9 cellular contexts compared by ENCODE assay signal in genomic region chr20:1376453-1377270, GRCh38. TPM values are rescaled to one million over a fixed set of nuclear protein-coding genes. Genes with fewer than 3 reads are reported as not detected.
DNase-seq lines count a peak whose midpoint lies in the region; ATAC-seq and TF ChIP-seq lines count a peak whose summit lies in the region.
"Had no signal": no experiment of that assay in that cellular context is flagged by ENCODE, and none has a peak within 500 bp of the region (broad histone marks: within the 10 kb centered on the region; RNA-seq: fewer than 3 reads in every experiment).

No MANE protein-coding gene starts in this region.

- peak overlapping the region; percentile 27 for H3K4me3 Mint-ChIP-seq in activated CD4-positive, alpha-beta T cell treated with anti-CD3 and anti-CD28 coated beads for 36 hours
- H3K4me3 Mint-ChIP-seq in stimulated activated memory B cell treated with anti-CD40 and anti-IgM and Interleukin-4, amounts not matched to agents 10 μg/mL and 1 μg/mL and 100 μg/mL, for 72 hours = peak overlapping the region; percentile 63

- no peak for DNase-seq in activated CD4-positive, alpha-beta T cell treated with anti-CD3 and anti-CD28 coated beads for 36 hours
- no peak for DNase-seq in activated CD4-positive, alpha-beta T cell treated with anti-CD3 and anti-CD28 coated beads, Interleukin-2, amount 50 U/mL, for 1 hour
- DNase-seq in SKM-1 treated with dmso at 0.1 percent for 144 hours (lab: John Stamatoyannopoulos, UW; ENCODE audit: unreplicated experiment) (peak; percentile 67), heart right ventricle (no peak), C1 segment of cervical spinal cord (lab: John Stamatoyannopoulos, UW) (no peak), DMS 273 treated with DMSO at 0.1 percent for 48 hours (lab: John Stamatoyannopoulos, UW) (no peak)

- peak overlapping the region in 9 of 10 donors; percentile 40 to 80 (median 67) for H3K27ac ChIP-seq in heart right ventricle
- H3K27ac ChIP-seq: A549 had no signal

- POLR2A ChIA-PET in activated CD4-positive, alpha-beta T cell treated with anti-CD3 and anti-CD28 coated beads for 36 hours (lab: Charles Lee) = interaction anchor here (1.0 kb wide), 1 partner anchor 15 kb away, joined by 7 read pairs; no protein-coding TSS in a partner anchor

- peaks cover 17 to 100% (median 95%) of the 10 kb centered on the region in 9 donors for H3K4me1 ChIP-seq in heart right ventricle

- CTCF ChIA-PET in activated CD4-positive, alpha-beta T cell treated with anti-CD3 and anti-CD28 coated beads for 36 hours (lab: Charles Lee) = interaction anchor here (0.9 to 1.4 kb wide), 5 partner anchors 11 to 64 kb away, joined by 3 to 5 read pairs (median 4); no protein-coding TSS in a partner anchor

- intact Hi-C loops in activated CD4-positive, alpha-beta T cell treated with anti-CD3 and anti-CD28 coated beads for 36 hours (cut with DNase I, micrococcal nuclease) = loop anchor here (1.0 to 2.0 kb wide), 4 partner anchors 14 to 51 kb away; partner anchors contain the start of gene FKBP1A (in 1 of the 2)
- intact Hi-C loops in heart right ventricle (cut with DNase I) = no loop called here

- H3K36me3 Mint-ChIP-seq in activated CD4-positive, alpha-beta T cell treated with anti-CD3 and anti-CD28 coated beads for 36 hours (ENCODE audit: low read depth) = peaks cover 68% of the 10 kb centered on the region
- peaks cover 30% of the 10 kb centered on the region for H3K36me3 Mint-ChIP-seq in stimulated activated memory B cell treated with anti-CD40 and anti-IgM and Interleukin-4, amounts not matched to agents 10 μg/mL and 1 μg/mL and 100 μg/mL, for 72 hours

- peak overlapping the region; percentile 88 for H3K27ac Mint-ChIP-seq in activated CD4-positive, alpha-beta T cell treated with anti-CD3 and anti-CD28 coated beads for 36 hours
- peak overlapping the region; percentile 92 for H3K27ac Mint-ChIP-seq in stimulated activated memory B cell treated with anti-CD40 and anti-IgM and Interleukin-4, amounts not matched to agents 10 μg/mL and 1 μg/mL and 100 μg/mL, for 72 hours

- H3K4me1 Mint-ChIP-seq in activated CD4-positive, alpha-beta T cell treated with anti-CD3 and anti-CD28 coated beads for 36 hours = peaks cover 69% of the 10 kb centered on the region
- peaks cover 71% of the 10 kb centered on the region for H3K4me1 Mint-ChIP-seq in stimulated activated memory B cell treated with anti-CD40 and anti-IgM and Interleukin-4, amounts not matched to agents 10 μg/mL and 1 μg/mL and 100 μg/mL, for 72 hours

- H3K36me3 ChIP-seq in heart right ventricle = peaks cover 0 to 39% (median 6%) of the 10 kb centered on the region in 9 donors

- WGBS in heart right ventricle, 2 donors = 48 to 56% methylated on average over 7 of the region's 7 CpGs

- TF ChIP-seq CTCF in heart right ventricle (IDR thresholded peaks at IDR 0.05) = no peak

- H3K9me3 Mint-ChIP-seq in activated CD4-positive, alpha-beta T cell treated with anti-CD3 and anti-CD28 coated beads for 36 hours (ENCODE audit: low read depth) = no peaks in the 10 kb centered on the region
- H3K9me3 Mint-ChIP-seq in stimulated activated memory B cell treated with anti-CD40 and anti-IgM and Interleukin-4, amounts not matched to agents 10 μg/mL and 1 μg/mL and 100 μg/mL, for 72 hours = no peaks in the 10 kb centered on the region

- no peaks in the 10 kb centered on the region for H3K27me3 ChIP-seq in heart right ventricle

- no peak for ATAC-seq in activated CD4-positive, alpha-beta T cell treated with anti-CD3 and anti-CD28 coated beads for 36 hours
- ATAC-seq in heart right ventricle (peak in 7 of 8 donors; percentile 16 to 48 (median 23)), HG02938 (IDR thresholded peaks at IDR 0.05; ENCODE audit: unreplicated experiment) (no peak)
- peak; percentile 73 for ATAC-seq in stimulated activated memory B cell treated with anti-CD40 and anti-IgM and Interleukin-4, amounts not matched to agents 10 μg/mL and 1 μg/mL and 100 μg/mL, for 72 hours

- no peaks in the 10 kb centered on the region for H3K9me3 ChIP-seq in heart right ventricle
- H3K9me3 ChIP-seq: A549 had no signal

- H3K4me3 ChIP-seq in heart right ventricle = peak overlapping the region in 1 of 10 donors; percentile 20
- H3K4me3 ChIP-seq: A549 had no signal

- no peaks in the 10 kb centered on the region for H3K27me3 Mint-ChIP-seq in activated CD4-positive, alpha-beta T cell treated with anti-CD3 and anti-CD28 coated beads for 36 hours
- H3K27me3 Mint-ChIP-seq in stimulated activated memory B cell treated with anti-CD40 and anti-IgM and Interleukin-4, amounts not matched to agents 10 μg/mL and 1 μg/mL and 100 μg/mL, for 72 hours = no peaks in the 10 kb centered on the region

RNA-seq across cellular contexts. Expression of gene FKBP1A, which starts 16.2 kb away (rescaled TPM):
- 100 to 1,000 TPM; 265 to 316 TPM for total RNA-seq in activated CD4-positive, alpha-beta T cell treated with anti-CD3 and anti-CD28 coated beads for 36 hours
- total RNA-seq in heart right ventricle = 100 to 1,000 TPM; 112 to 276 (median 140) TPM
- 100 to 1,000 TPM; 110 to 311 TPM for polyA plus RNA-seq in heart right ventricle

RNA-seq across cellular contexts. Expression of gene SDCBP2, which starts 47.7 kb away (rescaled TPM):
- 1 to 10 TPM; 2.8 to 3.2 TPM for total RNA-seq in activated CD4-positive, alpha-beta T cell treated with anti-CD3 and anti-CD28 coated beads for 36 hours
- 1 to 10 TPM in 9 of 10 donors, under 1 TPM in 1; 0.62 to 4.3 (median 1.8) TPM for total RNA-seq in heart right ventricle
- 1 to 10 TPM; 2.7 to 4.2 TPM for polyA plus RNA-seq in heart right ventricle

Comparison
In these comparisons a context has a peak if more than half of its experiments do, and no peak if none do; other contexts are left out.
1. ATAC-seq: peak in heart right ventricle (7 of 8) and stimulated activated memory B cell treated with anti-CD40 and anti-IgM and Interleukin-4, amounts not matched to agents 10 μg/mL and 1 μg/mL and 100 μg/mL, for 72 hours (single experiment); none in activated CD4-positive, alpha-beta T cell treated with anti-CD3 and anti-CD28 coated beads for 36 hours (single experiment) and HG02938 (single experiment).
2. intact Hi-C loops: an anchor here in activated CD4-positive, alpha-beta T cell treated with anti-CD3 and anti-CD28 coated beads for 36 hours (1.0 to 2.0 kb wide); none called in heart right ventricle.